In genomic region chr5:134524826-134525686, GRCh38 we compare ENCODE assay signal across 8 cellular contexts. TPM values are rescaled to one million over a fixed set of nuclear protein-coding genes. Genes with fewer than 3 reads are reported as not detected.
DNase-seq lines count a peak whose midpoint lies in the region; ATAC-seq, FAIRE-seq and TF ChIP-seq lines count a peak whose summit lies in the region.

TSS of gene JADE2 (plus strand) at chr5:134525670. CDS start at chr5:134535858, 10,188 bp downstream.

- CTCF ChIA-PET in activated CD8-positive, alpha-beta memory T cell treated with anti-CD3 and anti-CD28 coated beads for 36 hours (lab: Charles Lee): interaction anchor here (0.6 to 3.1 kb wide), 7 partner anchors 11 to 114 kb away, joined by 3 to 13 read pairs (median 3); partner anchors contain the start of gene CDKN2AIPNL

- peak; percentile 32 for ATAC-seq in HG02840 (IDR thresholded peaks at IDR 0.05; ENCODE audit: low FRiP score, unreplicated experiment)
- no peak for ATAC-seq in HG03095 (IDR thresholded peaks at IDR 0.05; ENCODE audit: unreplicated experiment)

- POLR2A ChIA-PET in activated CD8-positive, alpha-beta memory T cell treated with anti-CD3 and anti-CD28 coated beads for 36 hours (lab: Charles Lee): interaction anchor here (0.6 to 2.3 kb wide), 15 partner anchors 10 to 1150 kb away, joined by 3 to 17 read pairs (median 5); partner anchors contain the start of genes CDKN2AIPNL, PPP2CA and UBE2B

- TF ChIP-seq POLR2A in GM12891 (IDR thresholded peaks at IDR 0.05; ENCODE audit: low read depth, low read length): peak; percentile 14

- H3K36me3 ChIP-seq in effector memory CD4-positive, alpha-beta T cell (ENCODE audit: control insufficient read depth, insufficient read depth, low read length): no peaks in the 10 kb centered on the region

- no peaks in the 10 kb centered on the region for H3K27me3 ChIP-seq in effector memory CD4-positive, alpha-beta T cell (replicated peaks; ENCODE audit: control insufficient read depth, insufficient read depth, low read length, poor library complexity, severe bottlenecking)

- no peaks in the 10 kb centered on the region for H3K9me3 ChIP-seq in effector memory CD4-positive, alpha-beta T cell (ENCODE audit: control insufficient read depth, low read length)

- H3K27ac ChIP-seq in effector memory CD4-positive, alpha-beta T cell (ENCODE audit: insufficient read depth, low read length, poor library complexity, severe bottlenecking): peak within 1 kb of the TSS; percentile 98

- FAIRE-seq in GM12891 (lab: Jason Lieb, UNC): peak; percentile 50

- H3K4me1 ChIP-seq in effector memory CD4-positive, alpha-beta T cell (ENCODE audit: control insufficient read depth, insufficient read depth, low read length, poor library complexity, severe bottlenecking): peaks cover 34% of the 10 kb centered on the region

- H3K4me3 ChIP-seq in effector memory CD4-positive, alpha-beta T cell (ENCODE audit: insufficient read depth, low read depth, low read length, poor library complexity, severe bottlenecking): peak within 1 kb of the TSS; percentile 87

- DNase-seq in GM12891 (ENCODE audit: insufficient read length, low spot score) (peak; percentile 78), NCI-H69 (lab: John Stamatoyannopoulos, UW) (peak; percentile 77), medulla oblongata (ENCODE audit: extremely low spot score) (peak; percentile 68)
- peak; percentile 74 to 80 (median 76) for DNase-seq in effector memory CD4-positive, alpha-beta T cell
- peak in 2 of 3 donors; percentile 59 to 72 for DNase-seq in stimulated activated CD4-positive, alpha-beta T cell treated with anti-CD3 and anti-CD28 coated beads, TNF-alpha, amount 100 ng/mL, for 48 hours (ENCODE audit: low read depth in 3 of 3)

TF ChIP-seq in GM12891, 5 proteins besides CTCF, POLR2A, EP300 and RAD21:
- TF ChIP-seq POLR2AphosphoS5 (IDR thresholded peaks at IDR 0.05; ENCODE audit: low read depth, low read length) (no peak), POU2F2 (IDR thresholded peaks at IDR 0.05; ENCODE audit: low read depth, low read length) (no peak), SPI1 (IDR thresholded peaks at IDR 0.05; ENCODE audit: low read depth, low read length) (no peak), PAX5 (IDR thresholded peaks at IDR 0.05; ENCODE audit: insufficient read depth, low read length, severe bottlenecking) (no peak), TAF1 (IDR thresholded peaks at IDR 0.05; ENCODE audit: low read depth, low read length) (no peak; the same call in 1 of the 2 replicates)
TF ChIP-seq in GM12891: peak in this region for 0.

RNA-seq across cellular contexts. Expression of gene JADE2, which starts in this region (rescaled TPM):
- polyA plus RNA-seq in GM12891 (2012; ENCODE audit: low read depth, missing spikeins): 19.6 TPM
- 10 to 100 TPM; 71.5 to 74.2 TPM for total RNA-seq in activated CD8-positive, alpha-beta memory T cell treated with anti-CD3 and anti-CD28 coated beads for 36 hours
